ENCODE assay signal across 9 cellular contexts in the genomic region with DNA sequence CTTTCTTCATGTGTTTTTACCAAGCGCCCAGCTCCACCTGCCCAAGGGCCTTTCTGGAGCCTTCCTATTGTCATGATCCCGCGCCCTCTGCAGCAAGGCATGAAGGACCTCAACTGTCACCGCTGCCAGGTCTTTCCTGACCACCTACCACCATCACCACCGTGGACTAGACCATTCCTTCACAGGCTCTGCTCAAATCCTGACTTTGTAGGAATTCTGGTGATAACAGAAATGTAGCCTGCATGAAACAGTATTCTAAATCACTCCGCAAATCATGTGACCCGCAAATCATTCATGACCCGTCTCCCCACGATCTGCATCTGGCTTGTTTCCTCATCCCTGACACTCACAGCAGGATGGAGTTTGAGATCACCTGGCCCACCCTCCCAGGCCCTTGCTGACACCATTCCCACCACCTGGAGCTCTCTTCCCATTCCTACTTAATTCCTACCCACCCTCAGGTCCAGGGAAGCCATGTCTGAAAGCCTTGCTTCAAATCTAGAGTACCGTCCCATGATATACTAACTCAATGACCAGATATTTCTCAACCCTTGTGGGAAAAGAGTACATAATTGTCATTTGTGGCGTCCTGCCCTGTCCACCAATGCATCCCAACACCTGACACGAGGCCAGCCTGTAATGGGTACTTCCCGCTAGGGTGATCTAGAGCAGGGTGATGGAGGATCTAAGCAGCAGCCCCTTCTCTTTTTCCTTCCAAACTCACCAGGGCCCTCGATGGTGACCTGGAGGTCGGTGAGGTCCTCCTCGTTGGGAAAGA. TPM values are rescaled to one million over a fixed set of nuclear protein-coding genes. Genes with fewer than 3 reads are reported as not detected.
DNase-seq lines count a peak whose midpoint lies in the region; ATAC-seq and TF ChIP-seq lines count a peak whose summit lies in the region.
"Had no signal": no experiment of that assay in that cellular context is flagged by ENCODE, and none has a peak within 500 bp of the region (broad histone marks: within the 10 kb centered on the region; RNA-seq: fewer than 3 reads in every experiment).

No MANE protein-coding gene starts in this region.

- H3K9me3 ChIP-seq in iPS-18c (ENCODE audit: control insufficient read depth, insufficient read depth, low read length) (peaks cover 7% of the 10 kb centered on the region), suprapubic skin (no peaks in the 10 kb centered on the region)

- TF ChIP-seq EP300 in suprapubic skin (IDR thresholded peaks at IDR 0.05) = no peak

- TF ChIP-seq POLR2A in suprapubic skin (IDR thresholded peaks at IDR 0.05) = no peak

- H3K36me3 Mint-ChIP-seq in activated CD4-positive, alpha-beta T cell treated with anti-CD3 and anti-CD28 coated beads, Interleukin-2, amount 10 ng/mL, durations not matched to agents 7 days and 5 days (ENCODE audit: low read depth) = peaks cover 61% of the 10 kb centered on the region
- H3K36me3 Mint-ChIP-seq in activated CD8-positive, alpha-beta T cell treated with anti-CD3 and anti-CD28 coated beads, Interleukin-2, amount 10 ng/mL, durations not matched to agents 7 days and 5 days (ENCODE audit: low read depth) = peaks cover 69% of the 10 kb centered on the region

- POLR2A ChIA-PET in activated CD4-positive, alpha-beta T cell treated with anti-CD3 and anti-CD28 coated beads, Interleukin-2, amount 10 ng/mL, durations not matched to agents 7 days and 5 days (lab: Charles Lee) = interaction anchor here (0.9 kb wide), 1 partner anchor 23 kb away, joined by 4 read pairs; the partner anchor contains the start of gene TMEM238
- POLR2A ChIA-PET in activated CD8-positive, alpha-beta T cell treated with anti-CD3 and anti-CD28 coated beads, Interleukin-2, amount 10 ng/mL, durations not matched to agents 7 days and 5 days (lab: Charles Lee) = interaction anchor here (0.7 to 10.8 kb wide), 7 partner anchors 9 to 232 kb away, joined by 3 to 213 read pairs (median 6); partner anchors contain the start of genes RPL28 and TMEM238

- H3K4me3 ChIP-seq in iPS-18c (ENCODE audit: insufficient read depth, low read depth, low read length) = peak overlapping the region; percentile 84
- peak overlapping the region; percentile 97 for H3K4me3 ChIP-seq in suprapubic skin

- H3K4me1 ChIP-seq in suprapubic skin = peaks cover 15% of the 10 kb centered on the region

- H3K4me1 Mint-ChIP-seq in activated CD4-positive, alpha-beta T cell treated with anti-CD3 and anti-CD28 coated beads, Interleukin-2, amount 10 ng/mL, durations not matched to agents 7 days and 5 days = peaks cover 50% of the 10 kb centered on the region
- peaks cover 51% of the 10 kb centered on the region for H3K4me1 Mint-ChIP-seq in activated CD8-positive, alpha-beta T cell treated with anti-CD3 and anti-CD28 coated beads, Interleukin-2, amount 10 ng/mL, durations not matched to agents 7 days and 5 days (ENCODE audit: low read depth)

- no peak overlapping the region for H3K27ac ChIP-seq in suprapubic skin

- TF ChIP-seq CTCF in suprapubic skin (IDR thresholded peaks at IDR 0.05) = no peak

- H3K27ac Mint-ChIP-seq in activated CD4-positive, alpha-beta T cell treated with anti-CD3 and anti-CD28 coated beads, Interleukin-2, amount 10 ng/mL, durations not matched to agents 7 days and 5 days = peak overlapping the region; percentile 84
- H3K27ac Mint-ChIP-seq in activated CD8-positive, alpha-beta T cell treated with anti-CD3 and anti-CD28 coated beads, Interleukin-2, amount 10 ng/mL, durations not matched to agents 7 days and 5 days = peak overlapping the region; percentile 90

- WGBS in suprapubic skin = 77% methylated on average over 16 of the region's 16 CpGs

- no peaks in the 10 kb centered on the region for H3K27me3 ChIP-seq in suprapubic skin

- H3K27me3 Mint-ChIP-seq in activated CD4-positive, alpha-beta T cell treated with anti-CD3 and anti-CD28 coated beads, Interleukin-2, amount 10 ng/mL, durations not matched to agents 7 days and 5 days = peaks cover 4% of the 10 kb centered on the region
- H3K27me3 Mint-ChIP-seq in activated CD8-positive, alpha-beta T cell treated with anti-CD3 and anti-CD28 coated beads, Interleukin-2, amount 10 ng/mL, durations not matched to agents 7 days and 5 days (ENCODE audit: low read depth) = peaks cover 4% of the 10 kb centered on the region

- CTCF ChIA-PET in activated CD4-positive, alpha-beta T cell treated with anti-CD3 and anti-CD28 coated beads, Interleukin-2, amount 10 ng/mL, durations not matched to agents 7 days and 5 days (lab: Charles Lee) = interaction anchor here (1.1 kb wide), 1 partner anchor 9 kb away, joined by 3 read pairs; no protein-coding TSS in a partner anchor
- CTCF ChIA-PET in activated CD8-positive, alpha-beta T cell treated with anti-CD3 and anti-CD28 coated beads, Interleukin-2, amount 10 ng/mL, durations not matched to agents 7 days and 5 days (lab: Charles Lee) = interaction anchor here (1.4 to 2.0 kb wide), 3 partner anchors 12 to 114 kb away, joined by 3 to 5 read pairs (median 4); no protein-coding TSS in a partner anchor

- peaks cover 35% of the 10 kb centered on the region for H3K36me3 ChIP-seq in suprapubic skin

- peak overlapping the region; percentile 87 for H3K4me3 Mint-ChIP-seq in activated CD4-positive, alpha-beta T cell treated with anti-CD3 and anti-CD28 coated beads, Interleukin-2, amount 10 ng/mL, durations not matched to agents 7 days and 5 days
- peak overlapping the region; percentile 96 for H3K4me3 Mint-ChIP-seq in activated CD8-positive, alpha-beta T cell treated with anti-CD3 and anti-CD28 coated beads, Interleukin-2, amount 10 ng/mL, durations not matched to agents 7 days and 5 days

- peaks cover 12% of the 10 kb centered on the region for H3K9me3 Mint-ChIP-seq in activated CD4-positive, alpha-beta T cell treated with anti-CD3 and anti-CD28 coated beads, Interleukin-2, amount 10 ng/mL, durations not matched to agents 7 days and 5 days
- H3K9me3 Mint-ChIP-seq in activated CD8-positive, alpha-beta T cell treated with anti-CD3 and anti-CD28 coated beads, Interleukin-2, amount 10 ng/mL, durations not matched to agents 7 days and 5 days (ENCODE audit: insufficient read depth) = peaks cover 7% of the 10 kb centered on the region

- DNase-seq in activated CD4-positive, alpha-beta T cell treated with anti-CD3 and anti-CD28 coated beads, Interleukin-2, amount 10 ng/mL, durations not matched to agents 7 days and 5 days = no peak
- DNase-seq in activated CD4-positive, alpha-beta T cell treated with anti-CD3 and anti-CD28 coated beads for 1 hour = no peak
- DNase-seq in activated CD8-positive, alpha-beta T cell treated with anti-CD3 and anti-CD28 coated beads, Interleukin-2, amount 10 ng/mL, durations not matched to agents 7 days and 5 days = no peak
- DNase-seq in suprapubic skin (ENCODE audit: low spot score in 2 of 2) (no peak), mucosa of gallbladder (ENCODE audit: low spot score) (no peak), NCI-H1694 treated with DMSO at 0.1 percent for 48 hours (lab: John Stamatoyannopoulos, UW) (no peak), activated gamma-delta T cell (lab: John Stamatoyannopoulos, UW) (no peak)

- no peak for ATAC-seq in activated CD8-positive, alpha-beta T cell treated with anti-CD3 and anti-CD28 coated beads, Interleukin-2, amount 10 ng/mL, durations not matched to agents 7 days and 5 days

RNA-seq across cellular contexts. Expression of gene UBE2S, which starts 1.3 kb away (rescaled TPM):
- 100 to 1,000 TPM; 238 to 255 TPM for total RNA-seq in activated CD4-positive, alpha-beta T cell treated with anti-CD3 and anti-CD28 coated beads, Interleukin-2, amount 10 ng/mL, durations not matched to agents 7 days and 5 days
- 100 to 1,000 TPM; 333 to 353 TPM for total RNA-seq in activated CD8-positive, alpha-beta T cell treated with anti-CD3 and anti-CD28 coated beads, Interleukin-2, amount 10 ng/mL, durations not matched to agents 7 days and 5 days
- total RNA-seq in suprapubic skin = 10 to 100 TPM in 2 of 4 donors, 1 to 10 TPM in 2; 7.4 to 17.0 (median 12.2) TPM
- total RNA-seq in mucosa of gallbladder = 26.4 TPM

RNA-seq across cellular contexts. Expression of gene RPL28, which starts 20.5 kb away (rescaled TPM):
- total RNA-seq in activated CD4-positive, alpha-beta T cell treated with anti-CD3 and anti-CD28 coated beads, Interleukin-2, amount 10 ng/mL, durations not matched to agents 7 days and 5 days = 1,000 to 10,000 TPM; 3,109 to 3,457 TPM
- 1,000 to 10,000 TPM; 2,948 to 3,082 TPM for total RNA-seq in activated CD8-positive, alpha-beta T cell treated with anti-CD3 and anti-CD28 coated beads, Interleukin-2, amount 10 ng/mL, durations not matched to agents 7 days and 5 days
- 100 to 1,000 TPM; 605 to 767 (median 714) TPM for total RNA-seq in suprapubic skin
- 1,612 TPM for total RNA-seq in mucosa of gallbladder

RNA-seq across cellular contexts. Expression of gene TMEM238, which starts 22.2 kb away (rescaled TPM):
- total RNA-seq in activated CD4-positive, alpha-beta T cell treated with anti-CD3 and anti-CD28 coated beads, Interleukin-2, amount 10 ng/mL, durations not matched to agents 7 days and 5 days = 10 to 100 TPM; 20.6 to 29.8 TPM
- 10 to 100 TPM; 23.6 to 26.7 TPM for total RNA-seq in activated CD8-positive, alpha-beta T cell treated with anti-CD3 and anti-CD28 coated beads, Interleukin-2, amount 10 ng/mL, durations not matched to agents 7 days and 5 days
- 10 to 100 TPM in 3 of 4 donors, 1 to 10 TPM in 1; 6.3 to 37.1 (median 29.3) TPM for total RNA-seq in suprapubic skin
- total RNA-seq in mucosa of gallbladder = 39.9 TPM

RNA-seq across cellular contexts. Expression of gene TMEM190, which starts 29.7 kb away (rescaled TPM):
- not detected for total RNA-seq in activated CD4-positive, alpha-beta T cell treated with anti-CD3 and anti-CD28 coated beads, Interleukin-2, amount 10 ng/mL, durations not matched to agents 7 days and 5 days
- not detected for total RNA-seq in activated CD8-positive, alpha-beta T cell treated with anti-CD3 and anti-CD28 coated beads, Interleukin-2, amount 10 ng/mL, durations not matched to agents 7 days and 5 days
- total RNA-seq in suprapubic skin (not detected), mucosa of gallbladder (not detected)
- total RNA-seq: T-helper 2 cell treated with Interferon-gamma antibody and Interleukin-4, amounts not matched to agents 100 ng/mL and 5 ng/mL, for 36 hours had no signal

RNA-seq across cellular contexts. Expression of gene IL11, which starts 36.0 kb away (rescaled TPM):
- total RNA-seq in activated CD4-positive, alpha-beta T cell treated with anti-CD3 and anti-CD28 coated beads, Interleukin-2, amount 10 ng/mL, durations not matched to agents 7 days and 5 days = under 1 TPM; 0.27 TPM
- total RNA-seq in activated CD8-positive, alpha-beta T cell treated with anti-CD3 and anti-CD28 coated beads, Interleukin-2, amount 10 ng/mL, durations not matched to agents 7 days and 5 days = under 1 TPM; 0.26 to 0.34 TPM
- 1 to 10 TPM in 3 of 4 donors, under 1 TPM in 1; 0.97 to 1.7 (median 1.2) TPM for total RNA-seq in suprapubic skin
- total RNA-seq in mucosa of gallbladder = 0.69 TPM
